ENCODE assay signal across 28 cellular contexts in the genomic region with DNA sequence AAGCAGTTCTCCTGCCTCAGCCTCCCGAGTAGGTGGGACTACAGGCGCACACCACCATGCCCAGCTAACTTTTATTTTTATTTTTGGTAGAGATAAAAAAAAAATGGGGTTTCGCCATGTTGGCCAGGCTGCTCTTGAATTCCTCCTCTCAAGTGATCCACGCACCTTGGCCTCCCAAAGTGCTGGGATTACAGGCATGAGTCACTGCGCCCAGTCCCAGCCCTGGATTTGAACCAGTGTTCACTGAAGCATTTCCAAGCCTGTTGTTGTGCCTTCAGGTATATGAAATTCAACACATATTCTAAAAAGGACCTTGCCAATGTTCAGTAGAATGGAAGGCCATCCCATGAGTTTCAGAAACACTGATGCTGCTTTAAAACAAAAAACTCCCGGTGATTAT.
"Had no signal": no experiment of that assay in that cellular context is flagged by ENCODE, and none has a peak within 500 bp of the region (broad histone marks: within the 10 kb centered on the region; RNA-seq: fewer than 3 reads in every experiment).

No MANE protein-coding gene starts in this region.

- H3K9me3 Mint-ChIP-seq: activated naive CD4-positive, alpha-beta T cell treated with anti-CD3 and anti-CD28 coated beads, Interleukin-2, amount 50 U/mL, for 24 hours; activated T-cell treated with anti-CD3 and anti-CD28 coated beads, Interleukin-2, amount 50 U/mL, for 24 hours; activated T-helper 1 cell treated with anti-CD3 and anti-CD28 coated beads, Interleukin-12 subunit alpha, Interleukin-12 subunit beta, Interleukin-2, Interleukin-4 antibody, amounts not matched to agents 30 ng/mL and 10 ng/mL and 1 ng/mL, durations not matched to agents 14 hours and 24 hours and 36 hours had no signal

- H3K4me3 ChIP-seq: breast epithelium, MG63, SJCRH30 had no signal

- DNase-seq: activated CD4-positive, alpha-beta T cell treated with anti-CD3 and anti-CD28 coated beads for 4 hours; activated CD4-positive, alpha-beta T cell treated with anti-CD3 and anti-CD28 coated beads, Interleukin-2, amount 50 U/mL, for 4 hours; activated CD8-positive, alpha-beta memory T cell treated with anti-CD3 and anti-CD28 coated beads, Interleukin-2, amount 10 ng/mL, durations not matched to agents 7 days and 5 days; activated effector memory CD4-positive, alpha-beta T cell treated with Interleukin-2 at 50 U/mL for 16 hours; activated naive CD4-positive, alpha-beta T cell; activated T-cell treated with anti-CD3 and anti-CD28 coated beads, Interleukin-2, amount 50 U/mL, for 24 hours; aorta; caudate nucleus; MG63; MV-4-11; NCI-H1092 treated with DMSO at 0.1 percent for 48 hours; NCI-H1436; NCI-H1694 treated with DMSO at 0.1 percent for 48 hours; NCI-H2029 treated with DMSO at 0.1 percent for 48 hours; NCI-H510A treated with DMSO at 0.1 percent for 48 hours; NCI-H69; NK-92 treated with Interleukin-12 subunit alpha and Interleukin-12 subunit beta, amount 100 ng/mL, for 24 hours; OCI-M1; Right ventricle myocardium superior; SJCRH30; SK-N-SH; T-helper 1 cell had no signal

- H3K36me3 ChIP-seq: breast epithelium, MG63, SJCRH30 had no signal

- H3K4me3 Mint-ChIP-seq: activated CD8-positive, alpha-beta memory T cell treated with anti-CD3 and anti-CD28 coated beads, Interleukin-2, amount 10 ng/mL, durations not matched to agents 7 days and 5 days; activated naive CD4-positive, alpha-beta T cell treated with anti-CD3 and anti-CD28 coated beads, Interleukin-2, amount 50 U/mL, for 24 hours; activated T-cell treated with anti-CD3 and anti-CD28 coated beads, Interleukin-2, amount 50 U/mL, for 24 hours; activated T-helper 1 cell treated with anti-CD3 and anti-CD28 coated beads, Interleukin-12 subunit alpha, Interleukin-12 subunit beta, Interleukin-2, Interleukin-4 antibody, amounts not matched to agents 30 ng/mL and 10 ng/mL and 1 ng/mL, durations not matched to agents 14 hours and 24 hours and 36 hours had no signal

- H3K27me3 ChIP-seq: breast epithelium, MG63, SJCRH30 had no signal

- H3K36me3 Mint-ChIP-seq: activated CD8-positive, alpha-beta memory T cell treated with anti-CD3 and anti-CD28 coated beads, Interleukin-2, amount 10 ng/mL, durations not matched to agents 7 days and 5 days had no signal

- ATAC-seq: activated CD4-positive, CD25-positive, alpha-beta regulatory T cell treated with anti-CD3 and anti-CD28 coated beads, Interleukin-2, amount 50 U/mL, for 24 hours; activated CD8-positive, alpha-beta memory T cell treated with anti-CD3 and anti-CD28 coated beads, Interleukin-2, amount 10 ng/mL, durations not matched to agents 7 days and 5 days; Panc1 had no signal

- H3K27me3 Mint-ChIP-seq: activated CD8-positive, alpha-beta memory T cell treated with anti-CD3 and anti-CD28 coated beads, Interleukin-2, amount 10 ng/mL, durations not matched to agents 7 days and 5 days; activated naive CD4-positive, alpha-beta T cell treated with anti-CD3 and anti-CD28 coated beads, Interleukin-2, amount 50 U/mL, for 24 hours; activated T-cell treated with anti-CD3 and anti-CD28 coated beads, Interleukin-2, amount 50 U/mL, for 24 hours had no signal

- H3K27ac Mint-ChIP-seq: activated CD8-positive, alpha-beta memory T cell treated with anti-CD3 and anti-CD28 coated beads, Interleukin-2, amount 10 ng/mL, durations not matched to agents 7 days and 5 days; activated naive CD4-positive, alpha-beta T cell treated with anti-CD3 and anti-CD28 coated beads, Interleukin-2, amount 50 U/mL, for 24 hours; activated T-cell treated with anti-CD3 and anti-CD28 coated beads, Interleukin-2, amount 50 U/mL, for 24 hours; activated T-helper 1 cell treated with anti-CD3 and anti-CD28 coated beads, Interleukin-12 subunit alpha, Interleukin-12 subunit beta, Interleukin-2, Interleukin-4 antibody, amounts not matched to agents 30 ng/mL and 10 ng/mL and 1 ng/mL, durations not matched to agents 14 hours and 24 hours and 36 hours had no signal

- H3K4me1 ChIP-seq: breast epithelium, SJCRH30 had no signal

- H3K27ac ChIP-seq: breast epithelium, RWPE1, SJCRH30 had no signal

- H3K9me3 ChIP-seq: breast epithelium, MG63, SJCRH30, SK-N-SH had no signal
